In the genomic region with DNA sequence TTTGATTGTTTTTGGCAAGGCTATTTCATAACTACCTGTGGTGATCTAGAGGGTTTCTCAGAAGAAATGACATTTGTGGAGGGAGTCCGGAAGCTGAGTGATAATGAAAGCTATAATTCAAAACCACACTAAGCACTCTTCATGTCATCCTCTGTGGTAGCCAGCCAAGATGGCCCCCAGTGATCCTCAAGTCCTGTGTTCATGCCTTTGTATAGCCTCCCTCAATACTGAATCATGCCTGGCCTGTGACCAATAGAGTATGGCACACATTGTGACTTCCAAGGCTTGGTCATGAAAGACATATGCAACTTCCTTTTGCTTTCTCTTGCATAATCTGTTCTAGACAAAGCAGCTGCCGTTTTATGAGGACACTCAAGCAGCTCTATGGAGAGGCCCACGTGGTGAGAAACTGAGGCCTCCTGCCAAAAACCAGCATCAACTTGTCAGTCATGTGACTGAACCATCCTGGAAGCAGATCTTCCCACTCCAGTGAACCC, we compare ENCODE assay signal across 8 cellular contexts. TPM values are rescaled to one million over a fixed set of nuclear protein-coding genes. Genes with fewer than 3 reads are reported as not detected.
DNase-seq lines count a peak whose midpoint lies in the region; ATAC-seq and TF ChIP-seq lines count a peak whose summit lies in the region.

No MANE protein-coding gene starts in this region.

- ATAC-seq in GM21381 (IDR thresholded peaks at IDR 0.05; ENCODE audit: unreplicated experiment) (peak; percentile 98), HG03565 (IDR thresholded peaks at IDR 0.05; ENCODE audit: unreplicated experiment) (peak; percentile 96)

- H3K4me1 Mint-ChIP-seq in T-helper 1 cell treated with Interleukin-12 subunit alpha and Interleukin-12 subunit beta and Interleukin-4 antibody, amounts not matched to agents 30 μg/mL and 1 μg/mL, for 36 hours (ENCODE audit: low read depth) = peaks cover 9% of the 10 kb centered on the region
- H3K4me1 Mint-ChIP-seq in chondrocyte (ENCODE audit: low read depth) = no peaks in the 10 kb centered on the region

- peaks cover 9% of the 10 kb centered on the region for H3K36me3 Mint-ChIP-seq in T-helper 1 cell treated with Interleukin-12 subunit alpha and Interleukin-12 subunit beta and Interleukin-4 antibody, amounts not matched to agents 30 μg/mL and 1 μg/mL, for 36 hours (ENCODE audit: low read depth)
- H3K36me3 Mint-ChIP-seq in chondrocyte (ENCODE audit: low read depth) = no peaks in the 10 kb centered on the region

- peaks cover 6% of the 10 kb centered on the region for H3K9me3 Mint-ChIP-seq in T-helper 1 cell treated with Interleukin-12 subunit alpha and Interleukin-12 subunit beta and Interleukin-4 antibody, amounts not matched to agents 30 μg/mL and 1 μg/mL, for 36 hours
- H3K9me3 Mint-ChIP-seq in chondrocyte (ENCODE audit: low read depth) = peaks cover 2% of the 10 kb centered on the region

- peak overlapping the region; percentile 87 for H3K27ac Mint-ChIP-seq in T-helper 1 cell treated with Interleukin-12 subunit alpha and Interleukin-12 subunit beta and Interleukin-4 antibody, amounts not matched to agents 30 μg/mL and 1 μg/mL, for 36 hours
- H3K27ac Mint-ChIP-seq in chondrocyte (ENCODE audit: unreplicated experiment) = no peak overlapping the region

- H3K4me3 Mint-ChIP-seq in T-helper 1 cell treated with Interleukin-12 subunit alpha and Interleukin-12 subunit beta and Interleukin-4 antibody, amounts not matched to agents 30 μg/mL and 1 μg/mL, for 36 hours = peak overlapping the region; percentile 6
- H3K4me3 Mint-ChIP-seq in chondrocyte (ENCODE audit: unreplicated experiment) = no peak overlapping the region

- TF ChIP-seq CTCF in fibroblast of mammary gland (conservative IDR thresholded peaks at IDR 0.05; ENCODE audit: control insufficient read depth, insufficient read depth, low read depth, low read length) = no peak
- TF ChIP-seq CTCF in chondrocyte (IDR thresholded peaks at IDR 0.05) = no peak

- DNase-seq in GM04503 (ENCODE audit: low read depth) (peak; percentile 67), fibroblast of mammary gland (ENCODE audit: low read depth) (peak; percentile 93), chondrocyte (ENCODE audit: low spot score) (no peak), HuH-7.5 (ENCODE audit: low spot score) (no peak)
- peak; percentile 74 for DNase-seq in stimulated activated CD4-positive, alpha-beta T cell treated with anti-CD3 and anti-CD28 coated beads, Interleukin-1b, Interleukin-23, amount 100 ng/mL, for 48 hours

- peaks cover 12% of the 10 kb centered on the region for H3K27me3 Mint-ChIP-seq in T-helper 1 cell treated with Interleukin-12 subunit alpha and Interleukin-12 subunit beta and Interleukin-4 antibody, amounts not matched to agents 30 μg/mL and 1 μg/mL, for 36 hours (ENCODE audit: low read depth)
- H3K27me3 Mint-ChIP-seq in chondrocyte (ENCODE audit: low read depth) = peaks cover 1% of the 10 kb centered on the region

- H3K4me3 ChIP-seq in fibroblast of mammary gland (ENCODE audit: control insufficient read depth, low read depth, low read length) = no peak overlapping the region

RNA-seq across cellular contexts. Expression of a gene that starts 12.8 kb away (rescaled TPM):
- 14.8 to 17.8 TPM (median 16.8 TPM) in 3 replicates for total RNA-seq in chondrocyte

RNA-seq across cellular contexts. Expression of a gene that starts 50.6 kb away (rescaled TPM):
- total RNA-seq in chondrocyte = 52.0 to 55.1 TPM (median 52.8 TPM) in 3 replicates

Comparison
In these comparisons a context has a peak if more than half of its experiments do, and no peak if none do; other contexts are left out.
1. DNase-seq: peak in GM04503 (single experiment), fibroblast of mammary gland (single experiment) and stimulated activated CD4-positive, alpha-beta T cell treated with anti-CD3 and anti-CD28 coated beads, Interleukin-1b, Interleukin-23, amount 100 ng/mL, for 48 hours (single experiment); none in chondrocyte (single experiment) and HuH-7.5 (single experiment).